Comparison of ENCODE assay signal across 14 cellular contexts in the genomic region with DNA sequence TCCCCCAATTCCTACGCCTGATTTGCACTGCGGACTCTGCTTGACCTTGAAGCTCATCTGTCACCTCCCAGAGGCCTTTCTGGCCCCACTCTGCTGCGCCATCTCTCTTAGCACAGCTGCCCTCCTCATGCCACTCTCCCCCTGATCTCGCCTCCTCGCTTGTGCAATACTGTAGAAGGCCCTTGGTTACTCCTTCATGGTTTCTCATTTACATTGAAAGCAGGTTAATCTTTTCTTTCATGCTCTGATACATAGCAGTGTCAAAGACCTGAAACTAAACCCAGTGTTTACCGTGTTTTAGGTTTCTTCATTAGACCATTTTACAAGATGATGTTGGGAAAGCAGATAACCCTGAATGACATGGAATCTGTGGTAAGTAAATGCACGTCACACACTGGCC.
DNase-seq lines count a peak whose midpoint lies in the region; ATAC-seq and TF ChIP-seq lines count a peak whose summit lies in the region.
"Had no signal": no experiment of that assay in that cellular context is flagged by ENCODE, and none has a peak within 500 bp of the region (broad histone marks: within the 10 kb centered on the region; RNA-seq: fewer than 3 reads in every experiment).

No MANE protein-coding gene starts in this region.

- intact Hi-C loops in mucosa of descending colon (cut with DNase I, micrococcal nuclease) (no loop called here), sciatic nerve (cut with DNase I) (loop anchor here (10.0 kb wide), 1 partner anchor 55 kb away; no protein-coding TSS in a partner anchor)

- H3K9me3 Mint-ChIP-seq in IgD-negative memory B cell (no peaks in the 10 kb centered on the region), brain (no peaks in the 10 kb centered on the region)
- H3K9me3 Mint-ChIP-seq: CD4-positive, CD25-positive, alpha-beta regulatory T cell; CD8-positive, alpha-beta memory T cell; H9 had no signal

- H3K27ac Mint-ChIP-seq in IgD-negative memory B cell (peak overlapping the region in 2 of 3 donors; percentile 33 to 73), brain (peak overlapping the region in 3 of 5 experiments; percentile 2 to 65 (median 64))
- H3K27ac Mint-ChIP-seq: CD4-positive, CD25-positive, alpha-beta regulatory T cell; CD8-positive, alpha-beta memory T cell had no signal

- no peak overlapping the region for H3K4me3 ChIP-seq in mucosa of descending colon

- H3K36me3 Mint-ChIP-seq in IgD-negative memory B cell (peaks cover 25% of the 10 kb centered on the region), brain (peaks cover 93% of the 10 kb centered on the region)
- H3K36me3 Mint-ChIP-seq: CD4-positive, CD25-positive, alpha-beta regulatory T cell had no signal

- no peaks in the 10 kb centered on the region for H3K4me1 ChIP-seq in mucosa of descending colon (ENCODE audit: low read depth)
- H3K4me1 ChIP-seq: BE2C had no signal

- no peaks in the 10 kb centered on the region for H3K36me3 ChIP-seq in mucosa of descending colon (ENCODE audit: low read depth)
- H3K36me3 ChIP-seq: BE2C had no signal

- TF ChIP-seq CTCF in brain (conservative IDR thresholded peaks at IDR 0.05) (no peak), mucosa of descending colon (IDR thresholded peaks at IDR 0.05) (no peak)

- no peaks in the 10 kb centered on the region for H3K9me3 ChIP-seq in mucosa of descending colon
- H3K9me3 ChIP-seq: BE2C had no signal

- DNase-seq in mucosa of descending colon (no peak), sciatic nerve (ENCODE audit: low spot score) (no peak), NCI-H187 (lab: John Stamatoyannopoulos, UW) (no peak)
- DNase-seq: ACHN; BE2C; C1 segment of cervical spinal cord; CD4-positive, CD25-positive, alpha-beta regulatory T cell; CD8-positive, alpha-beta memory T cell; COR-L47; H9 had no signal

- peak; percentile 5 for ATAC-seq in mucosa of descending colon
- peak; percentile 15 for ATAC-seq in sciatic nerve
- ATAC-seq in HG03159 (IDR thresholded peaks at IDR 0.05; ENCODE audit: unreplicated experiment) = no peak
- ATAC-seq in HG02981 (IDR thresholded peaks at IDR 0.05; ENCODE audit: unreplicated experiment) = no peak

- H3K27me3 Mint-ChIP-seq in IgD-negative memory B cell (no peaks in the 10 kb centered on the region), brain (peaks cover 6% of the 10 kb centered on the region)
- H3K27me3 Mint-ChIP-seq: CD4-positive, CD25-positive, alpha-beta regulatory T cell had no signal

- H3K4me3 Mint-ChIP-seq in IgD-negative memory B cell (no peak overlapping the region), brain (no peak overlapping the region)
- H3K4me3 Mint-ChIP-seq: CD4-positive, CD25-positive, alpha-beta regulatory T cell; CD8-positive, alpha-beta memory T cell; H9 had no signal

- H3K4me1 Mint-ChIP-seq in IgD-negative memory B cell (no peaks in the 10 kb centered on the region), brain (peaks cover 27% of the 10 kb centered on the region)
- H3K4me1 Mint-ChIP-seq: CD4-positive, CD25-positive, alpha-beta regulatory T cell had no signal

Comparison
In these comparisons a context has a peak if more than half of its experiments do, and no peak if none do; other contexts are left out.
1. ATAC-seq: peak in mucosa of descending colon (single experiment) and sciatic nerve (single experiment); none in HG03159 (single experiment) and HG02981 (single experiment).